ENCODE assay signal across 17 cellular contexts in genomic region chr6:52609968-52610367, GRCh38. TPM values are rescaled to one million over a fixed set of nuclear protein-coding genes. Genes with fewer than 3 reads are reported as not detected.
A peak's percentile ranks its signal among the peaks of the same experiment; 100 is the strongest.
DNase-seq lines count a peak whose midpoint lies in the region; ATAC-seq, FAIRE-seq and TF ChIP-seq lines count a peak whose summit lies in the region.
"Had no signal": no experiment of that assay in that cellular context is flagged by ENCODE, and none has a peak within 500 bp of the region (broad histone marks: within the 10 kb centered on the region; RNA-seq: fewer than 3 reads in every experiment).

No MANE protein-coding gene starts in this region.

- POLR2A ChIA-PET in K562 (lab: Yijun Ruan, JAX) = interaction anchor here (0.7 kb wide), 1 partner anchor 38 kb away, joined by 3 read pairs; no protein-coding TSS in a partner anchor

- intact Hi-C loops in K562 (cut with micrococcal nuclease) (no loop called here), upper lobe of right lung (cut with DNase I) (no loop called here), ascending aorta (cut with DNase I) (no loop called here), left cardiac atrium (cut with DNase I) (no loop called here)

- H3K4me2 ChIP-seq in K562 (ENCODE audit: insufficient read depth, low read length) (no peak overlapping the region), hepatocyte (no peak overlapping the region)

- H3K36me3 ChIP-seq in K562 (ENCODE audit: control insufficient read depth, insufficient read depth, low read length) (no peaks in the 10 kb centered on the region), hepatocyte (replicated peaks; ENCODE audit: insufficient read depth, low read depth) (no peaks in the 10 kb centered on the region), upper lobe of right lung (no peaks in the 10 kb centered on the region), ascending aorta (no peaks in the 10 kb centered on the region)
- H3K36me3 ChIP-seq: BLaER1 treated with 17β-estradiol and CSF1 and Interleukin-3, amounts not matched to agents 10 nM and 100 nM had no signal

- no peak for TF ChIP-seq POLR2A in K562 (conservative IDR thresholded peaks at IDR 0.05)

- in situ Hi-C loops in K562 (cut with MboI) = no loop called here

- DNase-seq in NCI-H146 (lab: John Stamatoyannopoulos, UW) = peak; percentile 27
- no peak for DNase-seq in NCI-H146 treated with DMSO at 0.1 percent for 48 hours (lab: John Stamatoyannopoulos, UW; ENCODE audit: unreplicated experiment)
- peak in 1 of 4 experiments; percentile 14 for DNase-seq in K562 (ENCODE audit: extremely low read depth in 1 of 4, low spot score in 3 of 4)
- DNase-seq in hepatocyte (ENCODE audit: low spot score) = no peak
- no peak for DNase-seq in upper lobe of right lung
- DNase-seq in ascending aorta (ENCODE audit: low spot score in 2 of 2) = no peak
- DNase-seq in left cardiac atrium = no peak
- DNase-seq: 8988T, DMS 273 treated with DMSO at 0.1 percent for 48 hours, KBM-7, NCI-H1092, NCI-H187, NCI-H69, Right ventricle myocardium superior had no signal

- no peak for FAIRE-seq in K562 (lab: Jason Lieb, UNC)

- 0 out of 3 replicates have a peak, but pooled peaks have one; percentile 24 for ATAC-seq in K562
- ATAC-seq in upper lobe of right lung = peak; percentile 47
- no peak for ATAC-seq in left cardiac atrium
- ATAC-seq in GM18873 (IDR thresholded peaks at IDR 0.05; ENCODE audit: low FRiP score, unreplicated experiment) = no peak
- ATAC-seq: Panc1 had no signal

- H3K9me1 ChIP-seq in K562 (ENCODE audit: control insufficient read depth, insufficient read depth, low read length) = no peaks in the 10 kb centered on the region

- H3K27me3 ChIP-seq in K562 (ENCODE audit: control insufficient read depth in 2 of 2, insufficient read depth in 2 of 2, low read length in 2 of 2) (no peaks in the 10 kb centered on the region), hepatocyte (no peaks in the 10 kb centered on the region), upper lobe of right lung (no peaks in the 10 kb centered on the region), ascending aorta (no peaks in the 10 kb centered on the region)
- H3K27me3 ChIP-seq: BLaER1 treated with 17β-estradiol and CSF1 and Interleukin-3, amounts not matched to agents 10 nM and 100 nM had no signal

- TF ChIP-seq EP300 in K562 (IDR thresholded peaks at IDR 0.05; ENCODE audit: low read length) = no peak

- WGBS in K562 (ENCODE audit: insufficient coverage, low coverage, missing lambda C conversion rate) = 6% methylated on average over 3 of the region's 3 CpGs
- 33% methylated on average over 3 of the region's 3 CpGs for WGBS in hepatocyte (ENCODE audit: low lambda C conversion rate, missing lambda C conversion rate)

- H3K9me2 ChIP-seq in hepatocyte (replicated peaks; ENCODE audit: insufficient read depth) = no peaks in the 10 kb centered on the region

- no peak for TF ChIP-seq RAD21 in K562 (CRISPR knock-in tag; conservative IDR thresholded peaks at IDR 0.05 in 1 of 2, IDR thresholded peaks at IDR 0.05 in 1 of 2)

- TF ChIP-seq CTCF in K562 (IDR thresholded peaks at IDR 0.05 in 2 of 3, conservative IDR thresholded peaks at IDR 0.05 in 1 of 3; ENCODE audit: insufficient read depth in 2 of 3, low read depth in 1 of 3, low read length in 3 of 3) (no peak), hepatocyte (IDR thresholded peaks at IDR 0.05; ENCODE audit: poor library complexity) (no peak), upper lobe of right lung (IDR thresholded peaks at IDR 0.05) (no peak), ascending aorta (IDR thresholded peaks at IDR 0.05) (no peak)

- no peaks in the 10 kb centered on the region for H4K20me1 ChIP-seq in K562 (replicated peaks; ENCODE audit: control insufficient read depth, insufficient read depth, low read length)
- H4K20me1 ChIP-seq in hepatocyte (ENCODE audit: insufficient read depth, poor library complexity, severe bottlenecking) = no peaks in the 10 kb centered on the region
- H4K20me1 ChIP-seq: BLaER1 treated with 17β-estradiol and CSF1 and Interleukin-3, amounts not matched to agents 10 nM and 100 nM had no signal

- no peaks in the 10 kb centered on the region for H3K9me3 ChIP-seq in K562 (replicated peaks; ENCODE audit: control insufficient read depth, insufficient read depth, low read depth, low read length)
- H3K9me3 ChIP-seq in hepatocyte (ENCODE audit: low read depth) = no peaks in the 10 kb centered on the region
- H3K9me3 ChIP-seq in upper lobe of right lung = no peaks in the 10 kb centered on the region
- peaks cover 0 to 3% of the 10 kb centered on the region in 2 donors for H3K9me3 ChIP-seq in ascending aorta

- H3K9ac ChIP-seq in K562 (ENCODE audit: insufficient read depth in 1 of 2, low read depth in 2 of 2, low read length in 2 of 2) = no peak overlapping the region
- H3K9ac ChIP-seq: BLaER1 treated with 17β-estradiol and CSF1 and Interleukin-3, amounts not matched to agents 10 nM and 100 nM had no signal

- H2AFZ ChIP-seq in K562 (ENCODE audit: low read depth, low read length) (0 out of 2 replicates have a peak overlapping the region, but pooled peaks have one; percentile 40), hepatocyte (no peak overlapping the region)

- H3K4me3 ChIP-seq in K562 (no peak overlapping the region), hepatocyte (no peak overlapping the region), upper lobe of right lung (no peak overlapping the region), ascending aorta (no peak overlapping the region)
- H3K4me3 ChIP-seq: BLaER1 treated with 17β-estradiol and CSF1 and Interleukin-3, amounts not matched to agents 10 nM and 100 nM had no signal

- H3K27ac ChIP-seq in K562 (ENCODE audit: extremely low read depth, low read depth, low read length) = no peak overlapping the region
- H3K27ac ChIP-seq in hepatocyte = peak overlapping the region; percentile 93
- H3K27ac ChIP-seq in upper lobe of right lung = no peak overlapping the region
- H3K27ac ChIP-seq in ascending aorta = no peak overlapping the region
- H3K27ac ChIP-seq: BLaER1 treated with 17β-estradiol and CSF1 and Interleukin-3, amounts not matched to agents 10 nM and 100 nM had no signal

- no TSS peak for BruUV-seq in K562 (replicated peaks; lab: Mats Ljungman, UMichigan)

- CTCF ChIA-PET in K562 (lab: Yijun Ruan, JAX; ENCODE audit: low intra/inter-chr PET ratio) = no interaction called here

- H3K79me2 ChIP-seq in K562 (ENCODE audit: control insufficient read depth, insufficient read depth, low read length) (no peaks in the 10 kb centered on the region), hepatocyte (no peaks in the 10 kb centered on the region)

- H3K4me1 ChIP-seq in K562 (replicated peaks in 1 of 2; ENCODE audit: control insufficient read depth in 2 of 2, insufficient read depth in 2 of 2, low read length in 2 of 2) (peaks cover 6 to 38% of the 10 kb centered on the region in 2 experiments), hepatocyte (ENCODE audit: insufficient read depth) (peaks cover 23% of the 10 kb centered on the region), upper lobe of right lung (peaks cover 12% of the 10 kb centered on the region), ascending aorta (no peaks in the 10 kb centered on the region)

TF ChIP-seq in K562, 482 proteins besides CTCF, POLR2A, EP300 and RAD21 (continues in another document):
- peak in 1 of 2 experiments; percentile 39; a peak in 1 of 4 replicates for TF ChIP-seq FOXA3 (CRISPR knock-in tag; conservative IDR thresholded peaks at IDR 0.05 in 1 of 2, IDR thresholded peaks at IDR 0.05 in 1 of 2)
- TF ChIP-seq RCOR1 (IDR thresholded peaks at IDR 0.05; ENCODE audit: borderline replicate concordance in 1 of 2, low read depth in 2 of 2, low read length in 2 of 2) = peak in 1 of 2 experiments; percentile 4; a peak in 1 of 4 replicates
- peak; percentile 68 for TF ChIP-seq HMBOX1 (IDR thresholded peaks at IDR 0.05)
- no peak for TF ChIP-seq BRD9 (IDR thresholded peaks at IDR 0.05; ENCODE audit: low read depth, partially characterized antibody)
- TF ChIP-seq SMARCE1 (IDR thresholded peaks at IDR 0.05) = peak; percentile 39; the same call in 1 of the 2 replicates

RNA-seq across cellular contexts. Expression of gene TRAM2, which starts 33.1 kb away (rescaled TPM):
- 13.0 and 21.5 TPM in 2 replicates for total RNA-seq in K562 (2011; cell fraction: chromatin; rRNA removed; ENCODE audit: low replicate concordance)
- 14.6 and 17.2 TPM in 2 replicates for total RNA-seq in K562 (2011; cell fraction: nucleolus; rRNA removed)
- 18.0 and 28.9 TPM in 2 replicates for total RNA-seq in K562 (2011; cell fraction: nucleoplasm; rRNA removed)
- total RNA-seq in K562 (2014; rRNA removed) (7.4 and 8.5 TPM in 2 replicates), K562 (2014; rRNA removed; fragmentation: Illumina TruSeq; extraction: Trizol) (8.4 and 8.9 TPM in 2 replicates), K562 (2015; rRNA removed; fragmentation: Illumina TruSeq; extraction: Trizol) (10.7 and 11.0 TPM in 2 replicates), K562 (2021) (10.8 and 13.3 TPM in 2 replicates), hepatocyte (47.6 and 48.2 TPM in 2 replicates), upper lobe of right lung (24.2 TPM), ascending aorta (32.6 TPM), left cardiac atrium (10 to 100 TPM; 14.1 to 19.2 TPM)
- polyA plus RNA-seq in K562 (2011; rRNA removed) (6.1 and 10.1 TPM in 2 replicates), K562 (2014; fragmentation: Illumina TruSeq; extraction: Trizol) (11.6 and 12.8 TPM in 2 replicates), K562 (2014; fragmentation: Nextera tagmentation; extraction: Ambion mirVana) (1 to 10 TPM; 2.6 to 2.8 TPM), K562 (2014; rRNA removed) (8.9 and 10.3 TPM in 2 replicates), hepatocyte (20.8 and 29.6 TPM in 2 replicates)
- polyA plus RNA-seq in K562 (2011; cell fraction: cytosol; rRNA removed) = 6.4 and 8.7 TPM in 2 replicates
- polyA plus RNA-seq in K562 (2011; cell fraction: nucleus; rRNA removed) = 11.1 and 17.8 TPM in 2 replicates
- polyA plus RNA-seq in K562 (2012) = 8.4 and 10.0 TPM in 2 replicates
- polyA minus RNA-seq in K562 (2011; rRNA and poly(A)+ RNA removed) = 5.8 and 10.5 TPM in 2 replicates
- 4.6 and 7.9 TPM in 2 replicates for polyA minus RNA-seq in K562 (2011; cell fraction: cytosol; rRNA and poly(A)+ RNA removed)
- 5.3 TPM in 2 replicates for polyA minus RNA-seq in K562 (2011; cell fraction: nucleus; rRNA and poly(A)+ RNA removed)

Comparison
In these comparisons a context has a peak if more than half of its experiments do, and no peak if none do; other contexts are left out.
1. ATAC-seq: peak in K562 (single experiment) and upper lobe of right lung (single experiment); none in left cardiac atrium (0 of 2) and GM18873 (single experiment).